8 cellular contexts compared by ENCODE assay signal in genomic region chr1:224205438-224205840, GRCh38. TPM values are rescaled to one million over a fixed set of nuclear protein-coding genes. Genes with fewer than 3 reads are reported as not detected.
DNase-seq lines count a peak whose midpoint lies in the region; ATAC-seq and TF ChIP-seq lines count a peak whose summit lies in the region.

No MANE protein-coding gene starts in this region.

- no peaks in the 10 kb centered on the region for H3K9me3 Mint-ChIP-seq in activated CD4-positive, alpha-beta T cell treated with anti-CD3 and anti-CD28 coated beads, Interleukin-2, amount 10 ng/mL, durations not matched to agents 24 days and 14 days

- peaks cover 13% of the 10 kb centered on the region for H3K4me1 Mint-ChIP-seq in activated CD4-positive, alpha-beta T cell treated with anti-CD3 and anti-CD28 coated beads, Interleukin-2, amount 10 ng/mL, durations not matched to agents 24 days and 14 days

- intact Hi-C loops in activated CD4-positive, alpha-beta T cell treated with anti-CD3 and anti-CD28 coated beads, Interleukin-2, amount 10 ng/mL, durations not matched to agents 24 days and 14 days (cut with micrococcal nuclease), result loop anchor here (1.0 kb wide), 1 partner anchor 17 kb away; no protein-coding TSS in a partner anchor

- H3K4me3 Mint-ChIP-seq in activated CD4-positive, alpha-beta T cell treated with anti-CD3 and anti-CD28 coated beads, Interleukin-2, amount 10 ng/mL, durations not matched to agents 24 days and 14 days, result peak overlapping the region; percentile 56

- peaks cover 4% of the 10 kb centered on the region for H3K36me3 Mint-ChIP-seq in activated CD4-positive, alpha-beta T cell treated with anti-CD3 and anti-CD28 coated beads, Interleukin-2, amount 10 ng/mL, durations not matched to agents 24 days and 14 days (ENCODE audit: low read depth)

- peak; percentile 8 for DNase-seq in GDM1 (lab: John Stamatoyannopoulos, UW)
- peak; percentile 50 for DNase-seq in HS-5 (ENCODE audit: low read depth)
- no peak for DNase-seq in activated CD4-positive, alpha-beta T cell treated with anti-CD3 and anti-CD28 coated beads, Interleukin-2, amount 10 ng/mL, durations not matched to agents 24 days and 14 days
- peak; percentile 70 for DNase-seq in fibroblast of villous mesenchyme (ENCODE audit: low read depth)
- DNase-seq in stimulated activated CD4-positive, alpha-beta T cell treated with anti-CD3 and anti-CD28 coated beads, Interleukin-1b, Interleukin-23, amount 100 ng/mL, for 48 hours, result peak; percentile 63
- DNase-seq in DMS153 treated with DMSO at 0.1 percent for 48 hours (lab: John Stamatoyannopoulos, UW; ENCODE audit: unreplicated experiment), result no peak
- no peak for DNase-seq in T-helper 9 cell

- no peak for TF ChIP-seq CTCF in fibroblast of villous mesenchyme (IDR thresholded peaks at IDR 0.05; ENCODE audit: insufficient read depth, low read depth, low read length)

- peak overlapping the region; percentile 9 for H3K4me3 ChIP-seq in fibroblast of villous mesenchyme (ENCODE audit: low read depth, low read length)

- ATAC-seq in GM18505 (IDR thresholded peaks at IDR 0.05; ENCODE audit: unreplicated experiment), result no peak

- peak overlapping the region; percentile 85 for H3K27ac Mint-ChIP-seq in activated CD4-positive, alpha-beta T cell treated with anti-CD3 and anti-CD28 coated beads, Interleukin-2, amount 10 ng/mL, durations not matched to agents 24 days and 14 days

- TF ChIP-seq POLR2A in GM18505 (IDR thresholded peaks at IDR 0.05; ENCODE audit: borderline replicate concordance, extremely low read depth, insufficient read depth, insufficient read length), result no peak

- H3K27me3 Mint-ChIP-seq in activated CD4-positive, alpha-beta T cell treated with anti-CD3 and anti-CD28 coated beads, Interleukin-2, amount 10 ng/mL, durations not matched to agents 24 days and 14 days, result no peaks in the 10 kb centered on the region

RNA-seq across cellular contexts. Expression of gene DEGS1, which starts 22.4 kb away (rescaled TPM):
- 51.8 and 56.3 TPM in 2 replicates for total RNA-seq in activated CD4-positive, alpha-beta T cell treated with anti-CD3 and anti-CD28 coated beads, Interleukin-2, amount 10 ng/mL, durations not matched to agents 24 days and 14 days
- total RNA-seq in fibroblast of villous mesenchyme, result 90.2 and 135 TPM in 2 replicates

Comparison
In these comparisons a context has a peak if more than half of its experiments do, and no peak if none do; other contexts are left out.
1. DNase-seq: peak in GDM1 (single experiment), HS-5 (single experiment), fibroblast of villous mesenchyme (single experiment) and stimulated activated CD4-positive, alpha-beta T cell treated with anti-CD3 and anti-CD28 coated beads, Interleukin-1b, Interleukin-23, amount 100 ng/mL, for 48 hours (single experiment); none in activated CD4-positive, alpha-beta T cell treated with anti-CD3 and anti-CD28 coated beads, Interleukin-2, amount 10 ng/mL, durations not matched to agents 24 days and 14 days (single experiment), DMS153 treated with DMSO at 0.1 percent for 48 hours (single experiment) and T-helper 9 cell (single experiment).